In genomic region chr3:129103296-129103695, GRCh38 we compare ENCODE assay signal across 1 cellular context.
TF ChIP-seq lines count a peak whose summit lies in the region.

No MANE protein-coding gene starts in this region.

TF ChIP-seq in WTC11, 78 proteins besides CTCF, POLR2A, EP300 and RAD21 (continued from another document):
- TF ChIP-seq E2F5 (CRISPR knock-in tag; IDR thresholded peaks at IDR 0.05), result no peak
- TF ChIP-seq TEAD4 (CRISPR knock-in tag; IDR thresholded peaks at IDR 0.05), result no peak
- no peak for TF ChIP-seq ZNF121 (CRISPR knock-in tag; IDR thresholded peaks at IDR 0.05)
- no peak for TF ChIP-seq ZNF138 (CRISPR knock-in tag; conservative IDR thresholded peaks at IDR 0.05)
- no peak for TF ChIP-seq NR1H2 (CRISPR knock-in tag; IDR thresholded peaks at IDR 0.05)
- TF ChIP-seq RORB (CRISPR knock-in tag; IDR thresholded peaks at IDR 0.05), result no peak
- no peak for TF ChIP-seq USF2 (CRISPR knock-in tag; IDR thresholded peaks at IDR 0.05)
- no peak for TF ChIP-seq SMAD4 (CRISPR knock-in tag; IDR thresholded peaks at IDR 0.05)
